Comparison of ENCODE assay signal across 12 cellular contexts in the genomic region with DNA sequence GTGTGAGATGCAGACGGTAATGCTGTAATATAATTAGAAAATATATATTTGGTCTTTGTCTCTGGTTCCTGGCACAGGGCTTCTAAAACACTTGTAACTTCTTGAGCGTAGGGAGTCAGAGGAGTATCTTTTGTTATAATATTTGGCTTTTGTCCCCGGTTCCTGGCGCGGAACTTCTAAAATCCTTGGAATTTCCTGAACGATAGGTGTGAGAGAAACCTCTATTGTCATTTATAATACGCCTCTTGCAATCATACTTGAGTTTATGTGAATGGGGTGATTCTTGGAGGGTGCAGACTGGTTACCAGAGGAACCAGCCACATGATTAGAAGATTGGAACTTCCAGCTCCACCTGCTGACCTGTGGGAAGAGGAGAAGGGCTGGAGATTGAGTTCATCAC.
"Had no signal": no experiment of that assay in that cellular context is flagged by ENCODE, and none has a peak within 500 bp of the region (broad histone marks: within the 10 kb centered on the region; RNA-seq: fewer than 3 reads in every experiment).

No MANE protein-coding gene starts in this region.

- H3K36me3 ChIP-seq: adrenal gland, neural progenitor cell, thyroid gland, vagina had no signal

- H3K9me3 ChIP-seq: adrenal gland, body of pancreas, thyroid gland, vagina had no signal

- H3K4me3 ChIP-seq: adrenal gland, body of pancreas, neural progenitor cell, smooth muscle cell, thyroid gland, vagina had no signal

- H3K27me3 ChIP-seq: adrenal gland, body of pancreas, neural progenitor cell, thyroid gland, vagina had no signal

- H3K27ac ChIP-seq: adrenal gland, body of pancreas, neural progenitor cell, parathyroid adenoma, vagina had no signal

- H3K4me1 ChIP-seq: adrenal gland, neural progenitor cell, parathyroid adenoma had no signal

- DNase-seq: activated naive CD4-positive, alpha-beta T cell treated with anti-CD3 and anti-CD28 coated beads, Interleukin-2, amount 50 U/mL, for 16 hours; adrenal gland; body of pancreas; cerebellar nuclear complex; erythroblast; mesenchymal stem cell had no signal

- ATAC-seq: activated CD4-positive, CD25-positive, alpha-beta regulatory T cell treated with anti-CD3 and anti-CD28 coated beads, Interleukin-2, amount 50 U/mL, for 24 hours; body of pancreas had no signal
